ENCODE assay signal across 2 cellular contexts in genomic region chr7:50795831-50796230, GRCh38.
TF ChIP-seq lines count a peak whose summit lies in the region.

No MANE protein-coding gene starts in this region.

TF ChIP-seq in SK-N-SH, 30 proteins besides CTCF, POLR2A, EP300 and RAD21 (continued from another document):
- TF ChIP-seq PBX3 (IDR thresholded peaks at IDR 0.05) (no peak), MXI1 (IDR thresholded peaks at IDR 0.05; ENCODE audit: low read depth, low read length) (no peak), USF2 (IDR thresholded peaks at IDR 0.05; ENCODE audit: borderline replicate concordance, low read depth, low read length) (no peak), FOSL2 (IDR thresholded peaks at IDR 0.05; ENCODE audit: borderline replicate concordance, low read depth) (no peak), GATA2 (CRISPR knock-in tag; IDR thresholded peaks at IDR 0.05) (no peak)

TF ChIP-seq in SK-N-SH treated with all-trans-retinoic acid at 6 μM for 48 hours, 23 proteins besides CTCF, POLR2A, EP300 and RAD21 (continued from another document):
- TF ChIP-seq TSHZ2 (CRISPR knock-in tag; IDR thresholded peaks at IDR 0.05) = no peak
- TF ChIP-seq OSR1 (CRISPR knock-in tag; IDR thresholded peaks at IDR 0.05) = no peak
- TF ChIP-seq ZFP30 (CRISPR knock-in tag; IDR thresholded peaks at IDR 0.05) = no peak
- TF ChIP-seq RARB (CRISPR knock-in tag; IDR thresholded peaks at IDR 0.05) = no peak
- TF ChIP-seq ZNF70 (CRISPR knock-in tag; IDR thresholded peaks at IDR 0.05) = no peak
- TF ChIP-seq ISL1 (CRISPR knock-in tag; IDR thresholded peaks at IDR 0.05) = no peak
